Comparison of ENCODE assay signal across 1 cellular context in the genomic region with DNA sequence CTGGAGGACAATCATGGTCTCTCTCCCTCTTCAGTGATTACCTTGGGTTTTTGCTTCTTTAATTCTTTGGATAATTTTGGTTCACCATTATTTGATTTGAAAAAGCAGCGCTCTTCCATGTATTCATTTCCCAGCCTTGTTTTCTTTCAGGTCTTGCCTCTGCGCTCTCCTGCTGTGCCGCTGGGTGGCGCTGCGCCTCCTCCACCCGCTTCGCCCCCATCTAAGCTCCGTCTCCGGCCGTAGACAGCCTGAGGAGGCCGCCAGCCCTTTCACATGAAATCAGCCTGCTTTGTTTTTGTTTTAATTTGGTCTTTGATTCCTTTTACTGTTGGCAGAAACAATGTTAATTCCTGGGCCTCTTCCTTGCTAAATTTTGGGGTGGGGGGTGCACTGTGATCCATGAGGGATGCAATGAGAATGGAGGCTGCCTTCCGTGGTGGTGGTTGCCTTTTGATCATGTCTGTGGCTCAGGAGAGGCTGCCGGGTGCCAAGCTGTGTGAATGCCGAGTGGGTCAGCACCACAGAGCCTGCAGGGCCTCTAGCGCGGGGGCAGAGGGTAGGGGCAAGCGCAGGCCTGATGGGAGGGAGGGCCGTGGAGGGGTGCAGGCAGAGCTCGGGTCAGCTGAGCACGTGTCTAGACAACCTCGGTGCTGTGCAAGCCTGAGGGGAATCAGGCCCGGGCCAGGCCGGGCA.
TF ChIP-seq lines count a peak whose summit lies in the region.

No MANE protein-coding gene starts in this region.

TF ChIP-seq in Ishikawa, 13 proteins besides CTCF, POLR2A, EP300 and RAD21 (continued from another document):
- TF ChIP-seq REST (IDR thresholded peaks at IDR 0.05; ENCODE audit: low read depth) (no peak), YY1 (IDR thresholded peaks at IDR 0.05; ENCODE audit: low read depth) (no peak), TEAD4 (IDR thresholded peaks at IDR 0.05) (no peak)
